Comparison of ENCODE assay signal across 1 cellular context in the genomic region with DNA sequence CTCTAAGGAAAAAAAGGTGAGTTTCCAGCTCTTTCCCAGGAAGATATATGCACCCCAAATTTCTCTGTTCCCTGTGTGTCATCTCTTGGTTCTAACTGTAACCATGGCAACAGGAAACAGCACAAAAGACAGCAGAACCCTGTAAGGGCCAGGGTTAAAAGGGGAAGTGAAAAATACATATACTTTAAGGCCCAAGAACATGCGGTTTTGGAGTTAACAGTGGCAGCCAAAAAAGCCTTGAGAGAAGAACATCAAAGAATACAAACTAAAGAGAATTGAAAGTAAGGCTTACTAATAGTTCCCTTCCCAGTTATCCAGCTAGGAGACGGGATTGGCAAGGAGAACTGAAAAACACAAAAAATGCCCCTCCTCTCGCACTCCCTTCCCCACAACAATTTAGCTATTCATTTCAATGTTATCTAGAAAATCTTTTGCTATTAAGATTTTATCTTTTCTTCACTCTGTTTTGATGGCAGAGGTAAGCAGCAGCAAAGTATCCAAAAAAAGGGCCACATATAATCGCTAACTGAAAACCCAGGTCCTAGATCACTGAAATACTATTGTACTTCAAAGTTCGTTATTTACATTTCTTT.
A peak's percentile ranks its signal among the peaks of the same experiment; 100 is the strongest.
TF ChIP-seq lines count a peak whose summit lies in the region.

No MANE protein-coding gene starts in this region.

TF ChIP-seq in HepG2, 621 proteins besides CTCF, POLR2A, EP300 and RAD21:
- TF ChIP-seq ZNF7 (CRISPR knock-in tag; IDR thresholded peaks at IDR 0.05), result peak; percentile 45; the same call in 1 of the 2 replicates
- TF ChIP-seq MATR3 (CRISPR knock-in tag; IDR thresholded peaks at IDR 0.05), result no peak
- TF ChIP-seq PPARG (CRISPR knock-in tag; conservative IDR thresholded peaks at IDR 0.05), result no peak
- TF ChIP-seq ZNF605 (CRISPR knock-in tag; IDR thresholded peaks at IDR 0.05), result no peak
- TF ChIP-seq NCOA1 (CRISPR knock-in tag; IDR thresholded peaks at IDR 0.05), result 0 out of 2 replicates have a peak, but pooled peaks have one; percentile 20
- no peak for TF ChIP-seq PATZ1 (CRISPR knock-in tag; IDR thresholded peaks at IDR 0.05)
- TF ChIP-seq RFX3 (CRISPR knock-in tag; IDR thresholded peaks at IDR 0.05), result peak; percentile 75
- TF ChIP-seq, protein P1, sequence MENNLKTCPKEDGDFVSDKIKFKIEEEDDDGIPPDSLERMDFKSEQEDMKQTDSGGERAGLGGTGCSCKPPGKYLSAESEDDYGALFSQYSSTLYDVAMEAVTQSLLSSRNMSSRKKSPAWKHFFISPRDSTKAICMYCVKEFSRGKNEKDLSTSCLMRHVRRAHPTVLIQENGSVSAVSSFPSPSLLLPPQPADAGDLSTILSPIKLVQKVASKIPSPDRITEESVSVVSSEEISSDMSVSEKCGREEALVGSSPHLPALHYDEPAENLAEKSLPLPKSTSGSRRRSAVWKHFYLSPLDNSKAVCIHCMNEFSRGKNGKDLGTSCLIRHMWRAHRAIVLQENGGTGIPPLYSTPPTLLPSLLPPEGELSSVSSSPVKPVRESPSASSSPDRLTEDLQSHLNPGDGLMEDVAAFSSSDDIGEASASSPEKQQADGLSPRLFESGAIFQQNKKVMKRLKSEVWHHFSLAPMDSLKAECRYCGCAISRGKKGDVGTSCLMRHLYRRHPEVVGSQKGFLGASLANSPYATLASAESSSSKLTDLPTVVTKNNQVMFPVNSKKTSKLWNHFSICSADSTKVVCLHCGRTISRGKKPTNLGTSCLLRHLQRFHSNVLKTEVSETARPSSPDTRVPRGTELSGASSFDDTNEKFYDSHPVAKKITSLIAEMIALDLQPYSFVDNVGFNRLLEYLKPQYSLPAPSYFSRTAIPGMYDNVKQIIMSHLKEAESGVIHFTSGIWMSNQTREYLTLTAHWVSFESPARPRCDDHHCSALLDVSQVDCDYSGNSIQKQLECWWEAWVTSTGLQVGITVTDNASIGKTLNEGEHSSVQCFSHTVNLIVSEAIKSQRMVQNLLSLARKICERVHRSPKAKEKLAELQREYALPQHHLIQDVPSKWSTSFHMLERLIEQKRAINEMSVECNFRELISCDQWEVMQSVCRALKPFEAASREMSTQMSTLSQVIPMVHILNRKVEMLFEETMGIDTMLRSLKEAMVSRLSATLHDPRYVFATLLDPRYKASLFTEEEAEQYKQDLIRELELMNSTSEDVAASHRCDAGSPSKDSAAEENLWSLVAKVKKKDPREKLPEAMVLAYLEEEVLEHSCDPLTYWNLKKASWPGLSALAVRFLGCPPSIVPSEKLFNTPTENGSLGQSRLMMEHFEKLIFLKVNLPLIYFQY (CRISPR knock-in tag; IDR thresholded peaks at IDR 0.05; ENCODE audit: borderline replicate concordance), result peak; percentile 1; the same call in 1 of the 2 replicates
- TF ChIP-seq ZNF510 (CRISPR knock-in tag; IDR thresholded peaks at IDR 0.05; ENCODE audit: low read depth), result no peak
- TF ChIP-seq ZNF232 (CRISPR knock-in tag; IDR thresholded peaks at IDR 0.05; ENCODE audit: borderline replicate concordance), result no peak
- no peak for TF ChIP-seq NKX3-1 (CRISPR knock-in tag; IDR thresholded peaks at IDR 0.05)
- peak; percentile 80 for TF ChIP-seq RFX1 (IDR thresholded peaks at IDR 0.05)
- no peak for TF ChIP-seq HDAC6 (IDR thresholded peaks at IDR 0.05; ENCODE audit: low read depth, low read length)
- TF ChIP-seq ZNF160 (CRISPR knock-in tag; IDR thresholded peaks at IDR 0.05), result no peak
